In the genomic region with DNA sequence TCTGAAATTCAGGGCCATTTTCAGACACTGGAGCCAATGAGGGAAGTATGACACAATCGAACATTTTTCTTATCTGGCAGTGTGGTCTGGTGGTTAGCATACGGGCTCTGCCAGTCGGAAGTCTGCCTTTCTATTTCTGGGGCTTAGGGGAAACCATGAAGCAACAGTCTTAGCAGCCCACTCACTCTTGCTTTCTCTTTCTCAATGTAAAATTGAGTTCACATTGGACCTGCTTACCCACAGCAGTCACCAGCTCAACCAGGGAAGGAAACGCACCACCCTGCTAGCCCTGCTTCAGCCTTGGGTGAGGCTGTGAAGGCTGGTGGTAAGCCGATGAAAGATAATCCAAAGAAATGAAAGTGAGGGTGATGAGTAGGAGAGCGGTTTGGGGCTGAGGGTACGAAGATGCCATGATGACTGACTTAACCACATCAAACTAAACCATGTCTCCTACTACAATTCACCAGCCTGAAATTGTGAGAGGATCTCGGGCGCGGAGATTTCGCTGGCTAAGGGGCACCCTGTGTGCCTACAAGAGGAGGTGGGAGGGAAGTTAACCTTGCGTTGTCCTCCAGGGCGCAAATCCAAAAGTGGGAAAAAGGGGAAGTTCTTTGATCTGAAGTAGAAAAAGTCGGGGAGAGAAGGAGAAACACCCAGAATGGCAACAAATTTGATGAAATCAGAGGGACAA, we compare ENCODE assay signal across 8 cellular contexts. TPM values are rescaled to one million over a fixed set of nuclear protein-coding genes. Genes with fewer than 3 reads are reported as not detected.
DNase-seq lines count a peak whose midpoint lies in the region; ATAC-seq and FAIRE-seq lines count a peak whose summit lies in the region.

No MANE protein-coding gene starts in this region.

- FAIRE-seq in urothelium cell line (lab: Jason Lieb, UNC), result no peak

- ATAC-seq in Right ventricle myocardium superior (ENCODE audit: poor library complexity) (peak; percentile 70), HG03558 (IDR thresholded peaks at IDR 0.05; ENCODE audit: extremely low read depth, unreplicated experiment) (peak; percentile 68), HG02970 (IDR thresholded peaks at IDR 0.05; ENCODE audit: low FRiP score, unreplicated experiment) (no peak)

- DNase-seq in Right ventricle myocardium superior, result no peak
- DNase-seq in cardiac septum (ENCODE audit: low spot score), result no peak
- peak; percentile 49 to 75 for DNase-seq in activated CD4-positive, alpha-beta T cell treated with anti-CD3 and anti-CD28 coated beads, Interleukin-2, amount 50 U/mL, for 24 hours (ENCODE audit: low read depth in 1 of 2, low spot score in 1 of 2)
- DNase-seq in globus pallidus (ENCODE audit: low spot score), result peak; percentile 46
- peak; percentile 24 to 57 for DNase-seq in stimulated activated CD8-positive, alpha-beta memory T cell treated with anti-CD3 and anti-CD28 coated beads, Interleukin-4, amount 100 ng/mL, for 4 hours (ENCODE audit: low read depth in 2 of 2, low spot score in 1 of 2)
- no peak for DNase-seq in urothelium cell line (ENCODE audit: low spot score)

- intact Hi-C loops in Right ventricle myocardium superior (cut with DNase I), result no loop called here
- intact Hi-C loops in cardiac septum (cut with DNase I), result no loop called here

RNA-seq across cellular contexts. Expression of a gene that starts 2.0 kb away (rescaled TPM):
- total RNA-seq in Right ventricle myocardium superior (9.1 TPM), cardiac septum (10.9 TPM)

Comparison
In these comparisons a context has a peak if more than half of its experiments do, and no peak if none do; other contexts are left out.
1. DNase-seq: peak in activated CD4-positive, alpha-beta T cell treated with anti-CD3 and anti-CD28 coated beads, Interleukin-2, amount 50 U/mL, for 24 hours (2 of 2), globus pallidus (single experiment) and stimulated activated CD8-positive, alpha-beta memory T cell treated with anti-CD3 and anti-CD28 coated beads, Interleukin-4, amount 100 ng/mL, for 4 hours (2 of 2); none in Right ventricle myocardium superior (single experiment), cardiac septum (single experiment) and urothelium cell line (single experiment).